Comparison of ENCODE assay signal across 8 cellular contexts in genomic region chr7:107147464-107148214, GRCh38. TPM values are rescaled to one million over a fixed set of nuclear protein-coding genes. Genes with fewer than 3 reads are reported as not detected.
DNase-seq lines count a peak whose midpoint lies in the region; ATAC-seq, FAIRE-seq and TF ChIP-seq lines count a peak whose summit lies in the region.

No MANE protein-coding gene starts in this region.

- TF ChIP-seq POLR2A in GM12892 (IDR thresholded peaks at IDR 0.05; ENCODE audit: low read depth, low read length): no peak

- DNase-seq in CD1c-positive myeloid dendritic cell (ENCODE audit: extremely low spot score) (peak; percentile 46), GM12892 (ENCODE audit: insufficient read length) (no peak), NCI-H460 (ENCODE audit: extremely low read depth, low read depth) (peak; percentile 47), astrocyte of the hippocampus (ENCODE audit: low read depth, low spot score) (peak; percentile 56), inferior parietal cortex (ENCODE audit: extremely low spot score) (peak; percentile 74), superior temporal gyrus (ENCODE audit: extremely low spot score) (peak; percentile 81), COR-L47 (lab: John Stamatoyannopoulos, UW) (no peak)

- ATAC-seq in GM18519 (IDR thresholded peaks at IDR 0.05; ENCODE audit: low FRiP score, unreplicated experiment): no peak

- FAIRE-seq in GM12892 (lab: Jason Lieb, UNC): peak; percentile 91

RNA-seq across cellular contexts. Expression of gene HBP1, which starts 21.2 kb away (rescaled TPM):
- polyA plus RNA-seq in GM12892 (2012; ENCODE audit: missing spikeins): 17.3 TPM
- total RNA-seq in NCI-H460 (2014; rRNA removed; shearing (Covaris generic)): 29.4 and 29.5 TPM in 2 replicates
- 11.3 and 14.9 TPM in 2 replicates for polyA plus RNA-seq in NCI-H460 (2014; cell fraction: nucleus; rRNA removed)

Comparison
In these comparisons a context has a peak if more than half of its experiments do, and no peak if none do; other contexts are left out.
1. DNase-seq: peak in CD1c-positive myeloid dendritic cell (single experiment), NCI-H460 (single experiment), astrocyte of the hippocampus (single experiment), inferior parietal cortex (single experiment) and superior temporal gyrus (single experiment); none in GM12892 (single experiment) and COR-L47 (single experiment).